Comparison of ENCODE assay signal across 15 cellular contexts in the genomic region with DNA sequence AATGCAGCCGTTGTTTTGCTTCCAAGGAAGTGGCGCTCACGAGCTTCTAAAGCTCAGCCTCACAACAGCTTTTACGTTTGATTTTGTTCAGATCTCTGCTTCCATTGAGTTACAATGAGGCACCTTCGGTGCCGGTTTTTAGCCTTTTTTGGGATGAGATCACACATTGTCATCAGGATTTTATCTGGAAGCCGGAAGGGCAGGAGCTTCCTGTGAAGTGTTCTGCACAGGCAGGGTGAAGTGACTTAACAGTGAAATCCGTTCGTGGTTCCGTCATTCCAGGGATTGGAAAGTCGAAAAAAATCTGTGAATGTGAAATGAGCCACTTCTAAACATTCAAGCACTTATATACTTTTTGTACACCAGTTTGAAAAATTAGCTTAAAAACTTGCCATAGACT.
DNase-seq lines count a peak whose midpoint lies in the region; ATAC-seq lines count a peak whose summit lies in the region.
"Had no signal": no experiment of that assay in that cellular context is flagged by ENCODE, and none has a peak within 500 bp of the region (broad histone marks: within the 10 kb centered on the region; RNA-seq: fewer than 3 reads in every experiment).

No MANE protein-coding gene starts in this region.

- H3K27me3 ChIP-seq in right cardiac atrium (ENCODE audit: control insufficient read depth, insufficient read depth): no peaks in the 10 kb centered on the region
- H3K27me3 ChIP-seq: BLaER1 had no signal

- no peaks in the 10 kb centered on the region for H3K4me1 ChIP-seq in right cardiac atrium (ENCODE audit: control insufficient read depth, insufficient read depth, low read length)
- H3K4me1 ChIP-seq: BLaER1 had no signal

- no peak overlapping the region for H3K4me3 ChIP-seq in right cardiac atrium (ENCODE audit: low read length)
- H3K4me3 ChIP-seq: BLaER1, GM23338 had no signal

- H3K9me3 ChIP-seq in right cardiac atrium (ENCODE audit: control insufficient read depth, low read length): no peaks in the 10 kb centered on the region

- intact Hi-C loops in right cardiac atrium (cut with DNase I): no loop called here

- WGBS in right cardiac atrium: 50% methylated on average over 11 of the region's 11 CpGs

- no peak overlapping the region for H3K27ac ChIP-seq in right cardiac atrium (ENCODE audit: low read length)
- H3K27ac ChIP-seq: BLaER1 had no signal

- DNase-seq in NCI-H2227 (lab: John Stamatoyannopoulos, UW; ENCODE audit: unreplicated experiment) (peak; percentile 26), astrocyte of the hippocampus (ENCODE audit: low read depth, low spot score) (peak; percentile 3), right cardiac atrium (peak in 1 of 3 donors; percentile 23), retina (peak; percentile 68), AG08395 (ENCODE audit: low spot score) (no peak)
- no peak for DNase-seq in activated T-cell treated with anti-CD3 and anti-CD28 coated beads, Interleukin-2, amount 50 U/mL, for 48 hours
- DNase-seq: GF-D8, KBM-7, NCI-H1436, NCI-H2029 treated with DMSO at 0.1 percent for 48 hours, NCI-H2171 treated with DMSO at 0.1 percent for 48 hours, NCI-H524 had no signal

- peak; percentile 69 to 95 for ATAC-seq in right cardiac atrium
- ATAC-seq in GM21526 (IDR thresholded peaks at IDR 0.05; ENCODE audit: low FRiP score, unreplicated experiment): no peak
- ATAC-seq: GM23338 had no signal

Comparison
In these comparisons a context has a peak if more than half of its experiments do, and no peak if none do; other contexts are left out.
1. DNase-seq: peak in NCI-H2227 (single experiment), astrocyte of the hippocampus (single experiment) and retina (single experiment); none in activated T-cell treated with anti-CD3 and anti-CD28 coated beads, Interleukin-2, amount 50 U/mL, for 48 hours (0 of 2) and AG08395 (single experiment).